Comparison of ENCODE assay signal across 8 cellular contexts in genomic region chr2:96739633-96740428, GRCh38. TPM values are rescaled to one million over a fixed set of nuclear protein-coding genes. Genes with fewer than 3 reads are reported as not detected.
A peak's percentile ranks its signal among the peaks of the same experiment; 100 is the strongest.
DNase-seq lines count a peak whose midpoint lies in the region; ATAC-seq and TF ChIP-seq lines count a peak whose summit lies in the region.

LMAN2L (minus strand) TSS chr2:96740064; CDS start chr2:96740040, 24 bp downstream.

- H3K4me3 ChIP-seq in GM08714 (ENCODE audit: low read length) (peak within 1 kb of the TSS; percentile 90), osteoblast (ENCODE audit: insufficient read depth, low read length) (peak within 1 kb of the TSS; percentile 97), thoracic aorta (peak within 1 kb of the TSS; percentile 86)

- H3K27ac Mint-ChIP-seq in activated naive CD8-positive, alpha-beta T cell treated with anti-CD3 and anti-CD28 coated beads for 36 hours, result peak within 1 kb of the TSS; percentile 85

- H3K36me3 Mint-ChIP-seq in activated naive CD8-positive, alpha-beta T cell treated with anti-CD3 and anti-CD28 coated beads for 36 hours, result no peaks in the 10 kb centered on the region

- H3K9me3 Mint-ChIP-seq in activated naive CD8-positive, alpha-beta T cell treated with anti-CD3 and anti-CD28 coated beads for 36 hours, result no peaks in the 10 kb centered on the region

- H3K4me3 Mint-ChIP-seq in activated naive CD8-positive, alpha-beta T cell treated with anti-CD3 and anti-CD28 coated beads for 36 hours, result peak within 1 kb of the TSS; percentile 96

- H4K20me1 ChIP-seq in osteoblast (ENCODE audit: insufficient read depth, low read length), result peaks cover 2% of the 10 kb centered on the region

- DNase-seq in NCI-H1092 treated with DMSO at 0.1 percent for 48 hours (lab: John Stamatoyannopoulos, UW) (peak; percentile 93), SKM-1 (lab: John Stamatoyannopoulos, UW; ENCODE audit: unreplicated experiment) (peak; percentile 84), glomerular visceral epithelial cell (ENCODE audit: extremely low spot score) (peak; percentile 98), osteoblast (ENCODE audit: insufficient read length, low spot score, missing footprints) (peak; percentile 98), thoracic aorta (ENCODE audit: low spot score) (peak; percentile 97)
- peak; percentile 95 for DNase-seq in activated naive CD8-positive, alpha-beta T cell treated with anti-CD3 and anti-CD28 coated beads for 36 hours

- H3K9me3 ChIP-seq in osteoblast (ENCODE audit: low read depth, low read length) (no peaks in the 10 kb centered on the region), thoracic aorta (no peaks in the 10 kb centered on the region)

- H3K79me2 ChIP-seq in osteoblast (ENCODE audit: insufficient read depth, low read length), result peaks cover 30% of the 10 kb centered on the region

- H3K27me3 Mint-ChIP-seq in activated naive CD8-positive, alpha-beta T cell treated with anti-CD3 and anti-CD28 coated beads for 36 hours, result no peaks in the 10 kb centered on the region

- H3K27ac ChIP-seq in osteoblast (ENCODE audit: low read depth, low read length) (peak within 1 kb of the TSS; percentile 77), thoracic aorta (peak within 1 kb of the TSS; percentile 19 to 47)

- ATAC-seq in HG02610 (IDR thresholded peaks at IDR 0.05; ENCODE audit: unreplicated experiment) (peak; percentile 100), thoracic aorta (ENCODE audit: insufficient number of reproducible peaks, low FRiP score, low read depth) (peak; percentile 99)

- peak within 1 kb of the TSS; percentile 98 for H2AFZ ChIP-seq in osteoblast (ENCODE audit: low read length)

- H3K36me3 ChIP-seq in osteoblast (ENCODE audit: insufficient read depth, low read length) (peaks cover 11% of the 10 kb centered on the region), thoracic aorta (no peaks in the 10 kb centered on the region)

- H3K27me3 ChIP-seq in osteoblast (ENCODE audit: insufficient read depth, low read length), result no peaks in the 10 kb centered on the region
- no peaks in the 10 kb centered on the region for H3K27me3 ChIP-seq in thoracic aorta (replicated peaks; ENCODE audit: insufficient read depth)

- H3K4me1 Mint-ChIP-seq in activated naive CD8-positive, alpha-beta T cell treated with anti-CD3 and anti-CD28 coated beads for 36 hours, result peaks cover 20% of the 10 kb centered on the region

- TF ChIP-seq CTCF in osteoblast (IDR thresholded peaks at IDR 0.05; ENCODE audit: extremely low read depth, low read depth, low read length), result no peak
- TF ChIP-seq CTCF in thoracic aorta (IDR thresholded peaks at IDR 0.05), result no peak

- H3K4me1 ChIP-seq in osteoblast (ENCODE audit: insufficient read depth, low read length) (peaks cover 16% of the 10 kb centered on the region), thoracic aorta (ENCODE audit: control insufficient read depth in 1 of 2, low read depth in 2 of 2) (peaks cover 5 to 54% of the 10 kb centered on the region in 2 donors)

- H3K4me2 ChIP-seq in osteoblast (ENCODE audit: insufficient read depth, low read length), result peak within 1 kb of the TSS; percentile 98

RNA-seq across cellular contexts. Expression of gene LMAN2L, which starts in this region (rescaled TPM):
- 1 to 10 TPM; 4.5 to 5.2 TPM for total RNA-seq in activated naive CD8-positive, alpha-beta T cell treated with anti-CD3 and anti-CD28 coated beads for 36 hours
- total RNA-seq in osteoblast (16.5 and 26.4 TPM in 2 replicates), thoracic aorta (10 to 100 TPM in 1 of 2 donors, 1 to 10 TPM in 1; 9.1 to 12.8 TPM)

Comparison
In these comparisons a context has a peak if more than half of its experiments do, and no peak if none do; other contexts are left out.
1. Peak in every context shown above with its lines: DNase-seq, ATAC-seq, H3K4me3 ChIP-seq and H3K27ac ChIP-seq.